1 cellular context compared by ENCODE assay signal in genomic region chr11:121488145-121488544, GRCh38.
TF ChIP-seq lines count a peak whose summit lies in the region.

No MANE protein-coding gene starts in this region.

TF ChIP-seq in WTC11, 78 proteins besides CTCF, POLR2A, EP300 and RAD21 (continued from another document):
- no peak for TF ChIP-seq FOXP4 (CRISPR knock-in tag; IDR thresholded peaks at IDR 0.05)
- TF ChIP-seq, protein P1, sequence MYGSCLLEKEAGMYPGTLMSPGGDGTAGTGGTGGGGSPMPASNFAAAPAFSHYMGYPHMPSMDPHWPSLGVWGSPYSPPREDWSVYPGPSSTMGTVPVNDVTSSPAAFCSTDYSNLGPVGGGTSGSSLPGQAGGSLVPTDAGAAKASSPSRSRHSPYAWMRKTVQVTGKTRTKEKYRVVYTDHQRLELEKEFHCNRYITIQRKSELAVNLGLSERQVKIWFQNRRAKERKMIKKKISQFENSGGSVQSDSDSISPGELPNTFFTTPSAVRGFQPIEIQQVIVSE (CRISPR knock-in tag; IDR thresholded peaks at IDR 0.05; ENCODE audit: borderline replicate concordance), result no peak
- no peak for TF ChIP-seq CBFB (CRISPR knock-in tag; IDR thresholded peaks at IDR 0.05; ENCODE audit: low read depth)
- no peak for TF ChIP-seq FOXP1 (CRISPR knock-in tag; IDR thresholded peaks at IDR 0.05; ENCODE audit: borderline replicate concordance)
- no peak for TF ChIP-seq NR1H2 (CRISPR knock-in tag; IDR thresholded peaks at IDR 0.05)
- no peak for TF ChIP-seq ZBTB21 (CRISPR knock-in tag; IDR thresholded peaks at IDR 0.05; ENCODE audit: borderline replicate concordance)
- no peak for TF ChIP-seq OVOL2 (CRISPR knock-in tag; IDR thresholded peaks at IDR 0.05; ENCODE audit: borderline replicate concordance)
- TF ChIP-seq JUN (CRISPR knock-in tag; IDR thresholded peaks at IDR 0.05), result no peak
- no peak for TF ChIP-seq ZNF263 (CRISPR knock-in tag; IDR thresholded peaks at IDR 0.05; ENCODE audit: low read depth)
- no peak for TF ChIP-seq ATF1 (CRISPR knock-in tag; IDR thresholded peaks at IDR 0.05)
- TF ChIP-seq, protein P2, sequence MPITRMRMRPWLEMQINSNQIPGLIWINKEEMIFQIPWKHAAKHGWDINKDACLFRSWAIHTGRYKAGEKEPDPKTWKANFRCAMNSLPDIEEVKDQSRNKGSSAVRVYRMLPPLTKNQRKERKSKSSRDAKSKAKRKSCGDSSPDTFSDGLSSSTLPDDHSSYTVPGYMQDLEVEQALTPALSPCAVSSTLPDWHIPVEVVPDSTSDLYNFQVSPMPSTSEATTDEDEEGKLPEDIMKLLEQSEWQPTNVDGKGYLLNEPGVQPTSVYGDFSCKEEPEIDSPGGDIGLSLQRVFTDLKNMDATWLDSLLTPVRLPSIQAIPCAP (CRISPR knock-in tag; IDR thresholded peaks at IDR 0.05), result no peak
- TF ChIP-seq AFF4 (CRISPR knock-in tag; IDR thresholded peaks at IDR 0.05; ENCODE audit: borderline replicate concordance), result no peak
- no peak for TF ChIP-seq ZNF219 (CRISPR knock-in tag; IDR thresholded peaks at IDR 0.05; ENCODE audit: borderline replicate concordance)
- TF ChIP-seq ZNF121 (CRISPR knock-in tag; IDR thresholded peaks at IDR 0.05), result no peak
- no peak for TF ChIP-seq ZNF138 (CRISPR knock-in tag; conservative IDR thresholded peaks at IDR 0.05)
- no peak for TF ChIP-seq SOX15 (CRISPR knock-in tag; IDR thresholded peaks at IDR 0.05)
- TF ChIP-seq ZNF512 (CRISPR knock-in tag; IDR thresholded peaks at IDR 0.05; ENCODE audit: borderline replicate concordance), result no peak
- no peak for TF ChIP-seq MLX (CRISPR knock-in tag; IDR thresholded peaks at IDR 0.05)
